ENCODE assay signal across 9 cellular contexts in genomic region chr16:4293822-4294457, GRCh38. TPM values are rescaled to one million over a fixed set of nuclear protein-coding genes. Genes with fewer than 3 reads are reported as not detected.
DNase-seq lines count a peak whose midpoint lies in the region; ATAC-seq, FAIRE-seq and TF ChIP-seq lines count a peak whose summit lies in the region.
"Had no signal": no experiment of that assay in that cellular context is flagged by ENCODE, and none has a peak within 500 bp of the region (broad histone marks: within the 10 kb centered on the region; RNA-seq: fewer than 3 reads in every experiment).

No MANE protein-coding gene starts in this region.

- H3K36me3 ChIP-seq in adrenal gland (replicated peaks in 1 of 2) (no peaks in the 10 kb centered on the region), suprapubic skin (no peaks in the 10 kb centered on the region)

- 16% methylated on average over 15 of the region's 20 CpGs for WGBS in A549 (ENCODE audit: missing lambda C conversion rate)
- 3 to 15% (median 8%) methylated on average over 5 to 20 of the region's 20 CpGs for WGBS in adrenal gland, 4 donors
- 10% methylated on average over 11 of the region's 20 CpGs for WGBS in suprapubic skin

- H3K27ac ChIP-seq in A549, result peak overlapping the region; percentile 73 to 87
- peak overlapping the region in 2 of 5 donors; percentile 60 to 66 for H3K27ac ChIP-seq in adrenal gland
- H3K27ac ChIP-seq in suprapubic skin, result peak overlapping the region; percentile 15

- TF ChIP-seq POLR2A in A549 (IDR thresholded peaks at IDR 0.05; ENCODE audit: low read length) (no peak), adrenal gland (IDR thresholded peaks at IDR 0.05) (peak in 1 of 2 donors; percentile 33), suprapubic skin (IDR thresholded peaks at IDR 0.05) (no peak)

- H3K4me2 ChIP-seq in A549, result peak overlapping the region; percentile 75

- H3K4me1 ChIP-seq in A549 (peaks cover 85% of the 10 kb centered on the region), adrenal gland (replicated peaks in 1 of 2) (peaks cover 10 to 20% of the 10 kb centered on the region in 2 donors), suprapubic skin (peaks cover 34% of the 10 kb centered on the region)

- ATAC-seq in A549 (peak; percentile 80 to 81), HG03095 (IDR thresholded peaks at IDR 0.05; ENCODE audit: unreplicated experiment) (no peak), HG03196 (IDR thresholded peaks at IDR 0.05; ENCODE audit: unreplicated experiment) (no peak)

- CTCF ChIA-PET in A549 (lab: Yijun Ruan, JAX), result interaction anchor here (0.7 to 13.8 kb wide), 13 partner anchors 9 to 354 kb away, joined by 3 to 213 read pairs (median 3); partner anchors contain the start of gene TFAP4

- H3K9me3 ChIP-seq in A549 (no peaks in the 10 kb centered on the region), adrenal gland (replicated peaks in 1 of 3) (no peaks in the 10 kb centered on the region), iPS-18c (ENCODE audit: control insufficient read depth, insufficient read depth, low read length) (no peaks in the 10 kb centered on the region), suprapubic skin (no peaks in the 10 kb centered on the region)

- no peak for TF ChIP-seq EP300 in A549 (IDR thresholded peaks at IDR 0.05)
- no peak for TF ChIP-seq EP300 in suprapubic skin (IDR thresholded peaks at IDR 0.05)

- TF ChIP-seq RAD21 in A549 (conservative IDR thresholded peaks at IDR 0.05 in 1 of 2, IDR thresholded peaks at IDR 0.05 in 1 of 2), result no peak

- H3K27me3 ChIP-seq in adrenal gland (no peaks in the 10 kb centered on the region), suprapubic skin (no peaks in the 10 kb centered on the region)

- DNase-seq in A549 (ENCODE audit: low read depth in 1 of 2, low spot score in 1 of 2) (peak; percentile 50 to 70), Kasumi-1 (lab: John Stamatoyannopoulos, UW) (peak; percentile 36 to 49), adrenal gland (peak in 6 of 7 donors; percentile 66 to 87 (median 78)), suprapubic skin (ENCODE audit: low spot score in 2 of 2) (no peak)
- no peak for DNase-seq in activated T-cell treated with anti-CD3 and anti-CD28 coated beads, Interleukin-2, amount 50 U/mL, for 1 hour
- DNase-seq: activated B cell treated with CpG ODN at 0.5 μM for 24 hours had no signal

- POLR2A ChIA-PET in A549 (lab: Yijun Ruan, JAX), result interaction anchor here (1.1 kb wide), 1 partner anchor 22 kb away, joined by 3 read pairs; no protein-coding TSS in a partner anchor

- H3K4me3 ChIP-seq in A549 (no peak overlapping the region), adrenal gland (no peak overlapping the region), iPS-18c (ENCODE audit: insufficient read depth, low read depth, low read length) (peak overlapping the region; percentile 28), suprapubic skin (no peak overlapping the region)

- TF ChIP-seq CTCF in A549 (IDR thresholded peaks at IDR 0.05) (no peak), adrenal gland (IDR thresholded peaks at IDR 0.05) (no peak), suprapubic skin (IDR thresholded peaks at IDR 0.05) (no peak)

- peak; percentile 61 for FAIRE-seq in A549 (lab: Jason Lieb, UNC)

- intact Hi-C loops in adrenal gland (cut with DNase I), result no loop called here

TF ChIP-seq in A549, 52 proteins besides CTCF, POLR2A, EP300 and RAD21:
- TF ChIP-seq FOSL2 (IDR thresholded peaks at IDR 0.05) (no peak), FOSL2 (CRISPR knock-in tag; IDR thresholded peaks at IDR 0.05) (no peak), GATA3 (IDR thresholded peaks at IDR 0.05; ENCODE audit: borderline replicate concordance) (0 out of 2 replicates have a peak, but pooled peaks have one; percentile 16), EHMT2 (IDR thresholded peaks at IDR 0.05; ENCODE audit: low read depth) (no peak), KDM5A (IDR thresholded peaks at IDR 0.05) (no peak)

RNA-seq across cellular contexts. Expression of gene TFAP4, which starts 21.1 kb away (rescaled TPM):
- polyA plus RNA-seq in A549 (2011; rRNA removed) (7.0 and 7.2 TPM in 2 replicates), A549 (2017; fragmentation: RNase III; extraction: RNeasy Plus Mini Kit Qiagen cat#74134 plus additional on column Dnase treatment) (13.6 to 15.7 TPM (median 14.7 TPM) in 3 replicates), adrenal gland (10 to 100 TPM in 1 of 3 donors, 1 to 10 TPM in 2; 3.3 to 10.3 (median 4.5) TPM)
- 19.1 and 22.2 TPM in 2 replicates for polyA plus RNA-seq in A549 (2012; cell fraction: cytosol; rRNA removed)
- polyA plus RNA-seq in A549 (2012; cell fraction: nucleus; rRNA removed), result 25.1 and 33.1 TPM in 2 replicates
- polyA minus RNA-seq in A549 (2011; rRNA and poly(A)+ RNA removed), result 30.3 and 41.0 TPM in 2 replicates
- total RNA-seq in adrenal gland (10 to 100 TPM in 2 of 8 donors, 1 to 10 TPM in 6; 2.5 to 15.4 (median 6.4) TPM), suprapubic skin (10 to 100 TPM; 12.0 to 18.3 (median 14.9) TPM)

RNA-seq across cellular contexts. Expression of gene GLIS2, which starts 21.9 kb away (rescaled TPM):
- polyA plus RNA-seq in A549 (2011; rRNA removed) (5.5 and 6.8 TPM in 2 replicates), A549 (2017; fragmentation: RNase III; extraction: RNeasy Plus Mini Kit Qiagen cat#74134 plus additional on column Dnase treatment) (15.8 to 19.5 TPM (median 16.3 TPM) in 3 replicates), adrenal gland (10 to 100 TPM in 2 of 3 donors, 1 to 10 TPM in 1; 2.0 to 16.7 (median 13.4) TPM)
- polyA plus RNA-seq in A549 (2012; cell fraction: cytosol; rRNA removed), result 20.8 and 29.4 TPM in 2 replicates
- 37.1 and 54.5 TPM in 2 replicates for polyA plus RNA-seq in A549 (2012; cell fraction: nucleus; rRNA removed)
- 3.3 and 6.4 TPM in 2 replicates for polyA minus RNA-seq in A549 (2011; rRNA and poly(A)+ RNA removed)
- total RNA-seq in adrenal gland (10 to 100 TPM; 11.9 to 36.2 (median 18.6) TPM), suprapubic skin (1 to 10 TPM; 1.1 to 3.1 (median 2.3) TPM)
- total RNA-seq: activated B cell treated with CpG ODN at 0.5 μM for 24 hours had no signal

RNA-seq across cellular contexts. Expression of gene SRL, which starts 52.1 kb away (rescaled TPM):
- polyA plus RNA-seq in A549 (2011; rRNA removed) (not detected in 2 replicates), A549 (2017; fragmentation: RNase III; extraction: RNeasy Plus Mini Kit Qiagen cat#74134 plus additional on column Dnase treatment) (0.03 to 0.05 TPM (median 0.03 TPM) in 3 replicates), adrenal gland (under 1 TPM; 0.24 to 0.57 (median 0.46) TPM)
- 0.01 TPM in 1 of 2 replicates, not detected in the other for polyA plus RNA-seq in A549 (2012; cell fraction: cytosol; rRNA removed)
- polyA plus RNA-seq in A549 (2012; cell fraction: nucleus; rRNA removed), result 0.05 TPM in 1 of 2 replicates, not detected in the other
- polyA minus RNA-seq in A549 (2011; rRNA and poly(A)+ RNA removed), result 0.12 TPM in 1 of 2 replicates, not detected in the other
- total RNA-seq in adrenal gland (1 to 10 TPM in 1 of 8 donors, under 1 TPM in 5, not detected in 2; 0.29 to 1.3 (median 0.53) TPM), suprapubic skin (1 to 10 TPM in 1 of 4 donors, under 1 TPM in 3; 0.16 to 1.4 (median 0.52) TPM)
- total RNA-seq: activated B cell treated with CpG ODN at 0.5 μM for 24 hours had no signal

RNA-seq across cellular contexts. Expression of gene PAM16, which starts 57.2 kb away (rescaled TPM):
- polyA plus RNA-seq in A549 (2011; rRNA removed), result 42.5 and 55.1 TPM in 2 replicates
- polyA plus RNA-seq in A549 (2012; cell fraction: cytosol; rRNA removed), result 169 and 194 TPM in 2 replicates
- 144 and 160 TPM in 2 replicates for polyA plus RNA-seq in A549 (2012; cell fraction: nucleus; rRNA removed)
- 58.7 to 64.3 TPM (median 59.1 TPM) in 3 replicates for polyA plus RNA-seq in A549 (2017; fragmentation: RNase III; extraction: RNeasy Plus Mini Kit Qiagen cat#74134 plus additional on column Dnase treatment)
- polyA minus RNA-seq in A549 (2011; rRNA and poly(A)+ RNA removed), result 9.2 and 9.3 TPM in 2 replicates
- 10 to 100 TPM; 35.5 to 68.8 (median 54.0) TPM for total RNA-seq in adrenal gland
- 100 to 1,000 TPM in 2 of 3 donors, 10 to 100 TPM in 1; 25.0 to 310 (median 285) TPM for polyA plus RNA-seq in adrenal gland
- total RNA-seq in suprapubic skin, result 10 to 100 TPM; 23.8 to 54.7 (median 46.1) TPM

Comparison
In these comparisons a context has a peak if more than half of its experiments do, and no peak if none do; other contexts are left out.
1. ATAC-seq: peak in A549 (2 of 2); none in HG03095 (single experiment) and HG03196 (single experiment).
2. DNase-seq: peak in A549 (2 of 2), Kasumi-1 (2 of 2) and adrenal gland (6 of 7); none in suprapubic skin (0 of 2) and activated T-cell treated with anti-CD3 and anti-CD28 coated beads, Interleukin-2, amount 50 U/mL, for 1 hour (single experiment).